ENCODE assay signal across 19 cellular contexts in genomic region chr12:77033658-77034164, GRCh38. TPM values are rescaled to one million over a fixed set of nuclear protein-coding genes. Genes with fewer than 3 reads are reported as not detected.
A peak's percentile ranks its signal among the peaks of the same experiment; 100 is the strongest.
DNase-seq lines count a peak whose midpoint lies in the region; ATAC-seq, FAIRE-seq and TF ChIP-seq lines count a peak whose summit lies in the region.
"Had no signal": no experiment of that assay in that cellular context is flagged by ENCODE, and none has a peak within 500 bp of the region (broad histone marks: within the 10 kb centered on the region; RNA-seq: fewer than 3 reads in every experiment).

No MANE protein-coding gene starts in this region.

- dilution Hi-C loops in keratinocyte (cut with MboI; ENCODE audit: extremely low pct_ligation_motif_present, low sequenced_read_pairs): no loop called here

- H3K79me2 ChIP-seq in keratinocyte (ENCODE audit: control insufficient read depth, insufficient read depth, low read length): peaks cover 2% of the 10 kb centered on the region

- FAIRE-seq in keratinocyte (lab: Jason Lieb, UNC): no peak
- FAIRE-seq: A549, G401.6, GM12891, GM19239 had no signal

- no peaks in the 10 kb centered on the region for H3K27me3 ChIP-seq in keratinocyte (ENCODE audit: control insufficient read depth, extremely low read depth, insufficient read depth, low read length)
- H3K27me3 ChIP-seq: BLaER1 treated with 17β-estradiol and CSF1 and Interleukin-3, amounts not matched to agents 10 nM and 100 nM had no signal

- H2AFZ ChIP-seq in keratinocyte (ENCODE audit: control insufficient read depth, low read length): no peak overlapping the region
- H2AFZ ChIP-seq: GM23248 had no signal

- no peak overlapping the region for H3K4me3 ChIP-seq in keratinocyte (ENCODE audit: control insufficient read depth in 2 of 3, extremely low read depth in 1 of 3, insufficient read depth in 2 of 3, low read depth in 1 of 3, low read length in 3 of 3)
- H3K4me3 ChIP-seq: A549; BLaER1 treated with 17β-estradiol and CSF1 and Interleukin-3, amounts not matched to agents 10 nM and 100 nM; GM23248; HAP-1 had no signal

- no peak for TF ChIP-seq CTCF in keratinocyte (optimal IDR thresholded peaks at IDR 0.05 in 1 of 3, IDR thresholded peaks at IDR 0.05 in 1 of 3, conservative IDR thresholded peaks at IDR 0.05 in 1 of 3; ENCODE audit: extremely low read depth in 1 of 3, insufficient read depth in 2 of 3, low read length in 3 of 3)

- no peaks in the 10 kb centered on the region for H3K9me3 ChIP-seq in keratinocyte (ENCODE audit: control insufficient read depth, low read depth, low read length)
- H3K9me3 ChIP-seq: A549, HAP-1 had no signal

- no peak for ATAC-seq in activated CD4-positive, CD25-positive, alpha-beta regulatory T cell treated with anti-CD3 and anti-CD28 coated beads, Interleukin-2, amount 50 U/mL, for 24 hours
- ATAC-seq: A549; CD8-positive, alpha-beta T cell had no signal

- DNase-seq in DMS 273 (lab: John Stamatoyannopoulos, UW; ENCODE audit: unreplicated experiment): peak; percentile 13
- no peak for DNase-seq in DMS 273 treated with DMSO at 0.1 percent for 48 hours (lab: John Stamatoyannopoulos, UW)
- no peak for DNase-seq in keratinocyte (ENCODE audit: low read depth, low spot score)
- DNase-seq in superior temporal gyrus (ENCODE audit: extremely low spot score): peak; percentile 66
- no peak for DNase-seq in NCI-H524 (lab: John Stamatoyannopoulos, UW)
- DNase-seq in AG20443 (ENCODE audit: low spot score): no peak
- DNase-seq: Calu3; CD8-positive, alpha-beta T cell had no signal

- H3K4me2 ChIP-seq in keratinocyte (ENCODE audit: control insufficient read depth, extremely low read depth, insufficient read depth, low read depth, low read length): no peak overlapping the region
- H3K4me2 ChIP-seq: A549; BLaER1 treated with 17β-estradiol and CSF1 and Interleukin-3, amounts not matched to agents 10 nM and 100 nM had no signal

- H3K9ac ChIP-seq in keratinocyte (ENCODE audit: control insufficient read depth, extremely low read depth, insufficient read depth, low read length): no peak overlapping the region
- H3K9ac ChIP-seq: BLaER1 treated with 17β-estradiol and CSF1 and Interleukin-3, amounts not matched to agents 10 nM and 100 nM; GM23248 had no signal

- H3K36me3 ChIP-seq in keratinocyte (ENCODE audit: control insufficient read depth in 2 of 2, extremely low read depth in 1 of 2, insufficient read depth in 2 of 2, low read length in 2 of 2): peaks cover 8 to 17% of the 10 kb centered on the region in 2 experiments

- H3K27ac ChIP-seq in cingulate gyrus (ENCODE audit: low read depth, low read length) (peak overlapping the region; percentile 7), keratinocyte (ENCODE audit: control insufficient read depth, insufficient read depth, low read length) (peak overlapping the region; percentile 87)
- H3K27ac ChIP-seq: 22Rv1; A549; BLaER1 treated with 17β-estradiol and CSF1 and Interleukin-3, amounts not matched to agents 10 nM and 100 nM; HL-60 had no signal

- no peaks in the 10 kb centered on the region for H3K9me1 ChIP-seq in keratinocyte (ENCODE audit: control insufficient read depth, extremely low read depth, insufficient read depth, low read length)

- peaks cover 22% of the 10 kb centered on the region for H3K4me1 ChIP-seq in keratinocyte (ENCODE audit: control insufficient read depth, extremely low read depth, insufficient read depth, low read length)
- H3K4me1 ChIP-seq: A549; BLaER1 treated with 17β-estradiol and CSF1 and Interleukin-3, amounts not matched to agents 10 nM and 100 nM; HAP-1 had no signal

- H4K20me1 ChIP-seq in keratinocyte (ENCODE audit: control insufficient read depth, extremely low read depth, insufficient read depth, low read length): no peaks in the 10 kb centered on the region
- H4K20me1 ChIP-seq: BLaER1 treated with 17β-estradiol and CSF1 and Interleukin-3, amounts not matched to agents 10 nM and 100 nM had no signal

RNA-seq across cellular contexts. Expression of gene E2F7, which starts 31.7 kb away (rescaled TPM):
- 3.9 to 10.0 TPM (median 9.9 TPM) in 3 replicates for polyA plus RNA-seq in keratinocyte
- polyA plus RNA-seq in keratinocyte (2011; ENCODE audit: low read depth): 3.0 TPM
- polyA plus RNA-seq in keratinocyte (2011; cell fraction: cytosol; rRNA removed): 4.5 and 6.3 TPM in 2 replicates
- polyA plus RNA-seq in keratinocyte (2011; cell fraction: nucleus; rRNA removed): 11.3 and 12.7 TPM in 2 replicates
- 2.9 and 6.4 TPM in 2 replicates for polyA plus RNA-seq in keratinocyte (2012; ENCODE audit: low replicate concordance)
- polyA minus RNA-seq in keratinocyte: 4.3 to 10.5 TPM (median 8.0 TPM) in 3 replicates
- polyA minus RNA-seq in keratinocyte (2011; cell fraction: cytosol; rRNA and poly(A)+ RNA removed): 4.6 TPM
- polyA minus RNA-seq in keratinocyte (2011; cell fraction: nucleus; rRNA and poly(A)+ RNA removed): 5.4 and 11.4 TPM in 2 replicates

Comparison
In these comparisons a context has a peak if more than half of its experiments do, and no peak if none do; other contexts are left out.
1. DNase-seq: peak in DMS 273 (single experiment) and superior temporal gyrus (single experiment); none in DMS 273 treated with DMSO at 0.1 percent for 48 hours (single experiment), keratinocyte (single experiment), NCI-H524 (0 of 2) and AG20443 (single experiment).